In the genomic region with DNA sequence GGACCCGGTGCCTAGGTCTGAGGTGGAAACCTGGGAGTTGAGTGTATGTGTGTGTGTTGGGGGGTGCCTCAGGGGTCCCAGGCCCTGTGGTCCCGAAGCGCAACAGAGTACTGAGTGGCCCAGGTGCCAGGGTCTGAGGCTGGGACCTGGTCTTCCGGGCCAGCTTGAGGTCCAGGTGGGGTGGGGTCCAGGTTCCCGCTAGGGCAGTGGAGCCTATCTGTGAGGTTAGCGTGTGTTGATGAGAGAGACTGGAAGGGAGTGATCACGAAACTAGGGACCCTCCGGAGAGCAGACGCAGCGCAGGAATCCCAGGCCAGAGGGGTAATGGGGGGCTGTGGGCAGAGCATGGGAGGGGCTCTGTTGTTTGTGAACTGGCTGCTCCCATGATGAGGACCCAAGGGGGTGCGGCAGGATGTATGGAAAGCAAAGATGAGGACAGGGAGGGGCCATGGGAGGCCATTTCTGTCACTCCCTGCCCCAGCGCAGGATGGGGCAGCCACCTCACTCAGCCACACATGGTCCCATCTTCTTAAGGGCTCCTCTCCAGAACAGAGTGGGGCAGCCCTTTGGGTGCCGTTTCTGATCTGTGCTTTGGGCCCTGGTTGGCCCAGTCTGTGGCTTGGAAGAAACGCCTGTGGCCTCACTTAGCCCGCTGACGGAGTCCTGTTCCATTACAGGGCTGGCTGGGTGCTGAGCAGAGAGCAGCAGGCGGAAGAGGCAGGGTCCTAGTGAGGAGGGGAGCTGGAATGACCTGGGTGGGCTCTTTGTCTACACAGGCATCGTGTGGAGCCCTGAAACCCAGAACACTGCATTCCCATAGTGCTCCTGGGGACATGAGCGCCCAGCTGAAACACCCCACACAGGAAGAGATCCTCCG, we compare ENCODE assay signal across 2 cellular contexts.
TF ChIP-seq lines count a peak whose summit lies in the region.

No MANE protein-coding gene starts in this region.

TF ChIP-seq in GM23338, 12 proteins besides CTCF, POLR2A, EP300 and RAD21 (continues in another document):
- TF ChIP-seq, protein P1, sequence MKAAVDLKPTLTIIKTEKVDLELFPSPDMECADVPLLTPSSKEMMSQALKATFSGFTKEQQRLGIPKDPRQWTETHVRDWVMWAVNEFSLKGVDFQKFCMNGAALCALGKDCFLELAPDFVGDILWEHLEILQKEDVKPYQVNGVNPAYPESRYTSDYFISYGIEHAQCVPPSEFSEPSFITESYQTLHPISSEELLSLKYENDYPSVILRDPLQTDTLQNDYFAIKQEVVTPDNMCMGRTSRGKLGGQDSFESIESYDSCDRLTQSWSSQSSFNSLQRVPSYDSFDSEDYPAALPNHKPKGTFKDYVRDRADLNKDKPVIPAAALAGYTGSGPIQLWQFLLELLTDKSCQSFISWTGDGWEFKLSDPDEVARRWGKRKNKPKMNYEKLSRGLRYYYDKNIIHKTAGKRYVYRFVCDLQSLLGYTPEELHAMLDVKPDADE (IDR thresholded peaks at IDR 0.05): no peak
- TF ChIP-seq ZNF331 (CRISPR knock-in tag; IDR thresholded peaks at IDR 0.05; ENCODE audit: low read depth) (no peak), STAT1 (IDR thresholded peaks at IDR 0.05; ENCODE audit: unreplicated experiment) (no peak), NANOG (IDR thresholded peaks at IDR 0.05; ENCODE audit: borderline replicate concordance) (no peak), CREB1 (CRISPR knock-in tag; IDR thresholded peaks at IDR 0.05; ENCODE audit: low read depth) (no peak), POLR2AphosphoS5 (IDR thresholded peaks at IDR 0.05; ENCODE audit: low read depth) (no peak), ZNF114 (CRISPR knock-in tag; IDR thresholded peaks at IDR 0.05) (no peak)
- TF ChIP-seq, protein P2, sequence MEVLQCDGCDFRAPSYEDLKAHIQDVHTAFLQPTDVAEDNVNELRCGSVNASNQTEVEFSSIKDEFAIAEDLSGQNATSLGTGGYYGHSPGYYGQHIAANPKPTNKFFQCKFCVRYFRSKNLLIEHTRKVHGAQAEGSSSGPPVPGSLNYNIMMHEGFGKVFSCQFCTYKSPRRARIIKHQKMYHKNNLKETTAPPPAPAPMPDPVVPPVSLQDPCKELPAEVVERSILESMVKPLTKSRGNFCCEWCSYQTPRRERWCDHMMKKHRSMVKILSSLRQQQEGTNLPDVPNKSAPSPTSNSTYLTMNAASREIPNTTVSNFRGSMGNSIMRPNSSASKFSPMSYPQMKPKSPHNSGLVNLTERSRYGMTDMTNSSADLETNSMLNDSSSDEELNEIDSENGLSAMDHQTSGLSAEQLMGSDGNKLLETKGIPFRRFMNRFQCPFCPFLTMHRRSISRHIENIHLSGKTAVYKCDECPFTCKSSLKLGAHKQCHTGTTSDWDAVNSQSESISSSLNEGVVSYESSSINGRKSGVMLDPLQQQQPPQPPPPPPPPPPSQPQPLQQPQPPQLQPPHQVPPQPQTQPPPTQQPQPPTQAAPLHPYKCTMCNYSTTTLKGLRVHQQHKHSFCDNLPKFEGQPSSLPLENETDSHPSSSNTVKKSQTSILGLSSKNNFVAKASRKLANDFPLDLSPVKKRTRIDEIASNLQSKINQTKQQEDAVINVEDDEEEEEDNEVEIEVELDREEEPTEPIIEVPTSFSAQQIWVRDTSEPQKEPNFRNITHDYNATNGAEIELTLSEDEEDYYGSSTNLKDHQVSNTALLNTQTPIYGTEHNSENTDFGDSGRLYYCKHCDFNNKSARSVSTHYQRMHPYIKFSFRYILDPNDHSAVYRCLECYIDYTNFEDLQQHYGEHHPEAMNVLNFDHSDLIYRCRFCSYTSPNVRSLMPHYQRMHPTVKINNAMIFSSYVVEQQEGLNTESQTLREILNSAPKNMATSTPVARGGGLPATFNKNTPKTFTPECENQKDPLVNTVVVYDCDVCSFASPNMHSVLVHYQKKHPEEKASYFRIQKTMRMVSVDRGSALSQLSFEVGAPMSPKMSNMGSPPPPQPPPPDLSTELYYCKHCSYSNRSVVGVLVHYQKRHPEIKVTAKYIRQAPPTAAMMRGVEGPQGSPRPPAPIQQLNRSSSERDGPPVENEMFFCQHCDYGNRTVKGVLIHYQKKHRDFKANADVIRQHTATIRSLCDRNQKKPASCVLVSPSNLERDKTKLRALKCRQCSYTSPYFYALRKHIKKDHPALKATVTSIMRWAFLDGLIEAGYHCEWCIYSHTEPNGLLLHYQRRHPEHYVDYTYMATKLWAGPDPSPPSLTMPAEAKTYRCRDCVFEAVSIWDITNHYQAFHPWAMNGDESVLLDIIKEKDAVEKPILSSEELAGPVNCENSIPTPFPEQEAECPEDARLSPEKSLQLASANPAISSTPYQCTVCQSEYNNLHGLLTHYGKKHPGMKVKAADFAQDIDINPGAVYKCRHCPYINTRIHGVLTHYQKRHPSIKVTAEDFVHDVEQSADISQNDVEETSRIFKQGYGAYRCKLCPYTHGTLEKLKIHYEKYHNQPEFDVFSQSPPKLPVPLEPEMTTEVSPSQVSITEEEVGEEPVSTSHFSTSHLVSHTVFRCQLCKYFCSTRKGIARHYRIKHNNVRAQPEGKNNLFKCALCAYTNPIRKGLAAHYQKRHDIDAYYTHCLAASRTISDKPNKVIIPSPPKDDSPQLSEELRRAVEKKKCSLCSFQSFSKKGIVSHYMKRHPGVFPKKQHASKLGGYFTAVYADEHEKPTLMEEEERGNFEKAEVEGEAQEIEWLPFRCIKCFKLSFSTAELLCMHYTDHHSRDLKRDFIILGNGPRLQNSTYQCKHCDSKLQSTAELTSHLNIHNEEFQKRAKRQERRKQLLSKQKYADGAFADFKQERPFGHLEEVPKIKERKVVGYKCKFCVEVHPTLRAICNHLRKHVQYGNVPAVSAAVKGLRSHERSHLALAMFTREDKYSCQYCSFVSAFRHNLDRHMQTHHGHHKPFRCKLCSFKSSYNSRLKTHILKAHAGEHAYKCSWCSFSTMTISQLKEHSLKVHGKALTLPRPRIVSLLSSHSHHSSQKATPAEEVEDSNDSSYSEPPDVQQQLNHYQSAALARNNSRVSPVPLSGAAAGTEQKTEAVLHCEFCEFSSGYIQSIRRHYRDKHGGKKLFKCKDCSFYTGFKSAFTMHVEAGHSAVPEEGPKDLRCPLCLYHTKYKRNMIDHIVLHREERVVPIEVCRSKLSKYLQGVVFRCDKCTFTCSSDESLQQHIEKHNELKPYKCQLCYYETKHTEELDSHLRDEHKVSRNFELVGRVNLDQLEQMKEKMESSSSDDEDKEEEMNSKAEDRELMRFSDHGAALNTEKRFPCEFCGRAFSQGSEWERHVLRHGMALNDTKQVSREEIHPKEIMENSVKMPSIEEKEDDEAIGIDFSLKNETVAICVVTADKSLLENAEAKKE (CRISPR knock-in tag; IDR thresholded peaks at IDR 0.05): no peak

TF ChIP-seq in H1, 55 proteins besides CTCF, POLR2A, EP300 and RAD21:
- no peak for TF ChIP-seq KDM5A (IDR thresholded peaks at IDR 0.05; ENCODE audit: low read length)
- no peak for TF ChIP-seq SP4 (IDR thresholded peaks at IDR 0.05; ENCODE audit: low read length)
- TF ChIP-seq PHF8 (conservative IDR thresholded peaks at IDR 0.05; ENCODE audit: low read depth, low read length): no peak
- no peak for TF ChIP-seq CTBP2 (IDR thresholded peaks at IDR 0.05; ENCODE audit: borderline replicate concordance, insufficient read depth, insufficient read length, low read length)
- no peak for TF ChIP-seq TBP (IDR thresholded peaks at IDR 0.05; ENCODE audit: low read depth, low read length)
- TF ChIP-seq SRF (IDR thresholded peaks at IDR 0.05; ENCODE audit: low read depth, low read length): no peak
- TF ChIP-seq, protein P3, sequence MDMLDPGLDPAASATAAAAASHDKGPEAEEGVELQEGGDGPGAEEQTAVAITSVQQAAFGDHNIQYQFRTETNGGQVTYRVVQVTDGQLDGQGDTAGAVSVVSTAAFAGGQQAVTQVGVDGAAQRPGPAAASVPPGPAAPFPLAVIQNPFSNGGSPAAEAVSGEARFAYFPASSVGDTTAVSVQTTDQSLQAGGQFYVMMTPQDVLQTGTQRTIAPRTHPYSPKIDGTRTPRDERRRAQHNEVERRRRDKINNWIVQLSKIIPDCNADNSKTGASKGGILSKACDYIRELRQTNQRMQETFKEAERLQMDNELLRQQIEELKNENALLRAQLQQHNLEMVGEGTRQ (IDR thresholded peaks at IDR 0.05; ENCODE audit: low read length): no peak
- TF ChIP-seq CBX5 (IDR thresholded peaks at IDR 0.05; ENCODE audit: low read depth, low read length): no peak
- no peak for TF ChIP-seq CREB1 (IDR thresholded peaks at IDR 0.05)
- no peak for TF ChIP-seq TAF7 (optimal IDR thresholded peaks at IDR 0.05; ENCODE audit: borderline replicate concordance, low read depth, low read length)
- TF ChIP-seq TCF12 (IDR thresholded peaks at IDR 0.05; ENCODE audit: low read depth, low read length): no peak
- no peak for TF ChIP-seq ZNF274 (IDR thresholded peaks at IDR 0.05; ENCODE audit: borderline replicate concordance, extremely low read depth, low read length)
- no peak for TF ChIP-seq KDM1A (IDR thresholded peaks at IDR 0.05; ENCODE audit: borderline replicate concordance, low read length)
- no peak for TF ChIP-seq SIN3A (conservative IDR thresholded peaks at IDR 0.05 in 1 of 2, IDR thresholded peaks at IDR 0.05 in 1 of 2; ENCODE audit: low read depth in 1 of 2, low read length in 2 of 2)
- TF ChIP-seq BCL11A (IDR thresholded peaks at IDR 0.05; ENCODE audit: low read depth in 2 of 2, low read length in 2 of 2): no peak
- no peak for TF ChIP-seq CHD1 (IDR thresholded peaks at IDR 0.05; ENCODE audit: low read depth, low read length)
- TF ChIP-seq YY1 (IDR thresholded peaks at IDR 0.05; ENCODE audit: low read depth, low read length): no peak
- TF ChIP-seq GABPA (IDR thresholded peaks at IDR 0.05; ENCODE audit: borderline replicate concordance, insufficient read depth, low read length): no peak
